In genomic region chr10:33117816-33118215, GRCh38 we compare ENCODE assay signal across 15 cellular contexts.
A peak's percentile ranks its signal among the peaks of the same experiment; 100 is the strongest.
DNase-seq lines count a peak whose midpoint lies in the region; ATAC-seq lines count a peak whose summit lies in the region.
"Had no signal": no experiment of that assay in that cellular context is flagged by ENCODE, and none has a peak within 500 bp of the region (broad histone marks: within the 10 kb centered on the region; RNA-seq: fewer than 3 reads in every experiment).

No MANE protein-coding gene starts in this region.

- H3K36me3 ChIP-seq in effector memory CD4-positive, alpha-beta T cell (ENCODE audit: control insufficient read depth, insufficient read depth, low read length) = no peaks in the 10 kb centered on the region
- H3K36me3 ChIP-seq: cardiac muscle cell, SJCRH30 had no signal

- ATAC-seq in stimulated activated naive CD8-positive, alpha-beta T cell treated with anti-CD3 and anti-CD28 coated beads, Interleukin-15, Interleukin-2, amounts not matched to agents 100 U/mL and 50 U/mL, for 24 hours = peak; percentile 17
- no peak for ATAC-seq in HG03565 (IDR thresholded peaks at IDR 0.05; ENCODE audit: unreplicated experiment)

- peak overlapping the region; percentile 80 for H3K27ac ChIP-seq in effector memory CD4-positive, alpha-beta T cell (ENCODE audit: insufficient read depth, low read length, poor library complexity, severe bottlenecking)
- H3K27ac ChIP-seq: cardiac muscle cell, SJCRH30 had no signal

- no peaks in the 10 kb centered on the region for H3K27me3 ChIP-seq in effector memory CD4-positive, alpha-beta T cell (replicated peaks; ENCODE audit: control insufficient read depth, insufficient read depth, low read length, poor library complexity, severe bottlenecking)
- H3K27me3 ChIP-seq: cardiac muscle cell, SJCRH30 had no signal

- H3K9me3 ChIP-seq in effector memory CD4-positive, alpha-beta T cell (ENCODE audit: control insufficient read depth, low read length) = no peaks in the 10 kb centered on the region
- H3K9me3 ChIP-seq: SJCRH30 had no signal

- peak; percentile 34 for DNase-seq in stimulated activated CD4-positive, alpha-beta T cell treated with anti-CD3 and anti-CD28 coated beads, Interleukin-15, amount 100 ng/mL, for 24 hours
- no peak for DNase-seq in stimulated activated CD4-positive, alpha-beta T cell treated with anti-CD3 and anti-CD28 coated beads, Interleukin-12 subunit alpha, Interleukin-12 subunit beta, amount 100 ng/mL, for 4 hours
- peak in 3 of 5 experiments; percentile 49 to 99 (median 85) for DNase-seq in T-helper 2 cell
- DNase-seq in effector memory CD4-positive, alpha-beta T cell = peak; percentile 45 to 55 (median 54)
- DNase-seq in stimulated activated naive CD8-positive, alpha-beta T cell treated with anti-CD3 and anti-CD28 coated beads, Interleukin-15, Interleukin-2, amounts not matched to agents 100 U/mL and 50 U/mL, for 24 hours = no peak
- DNase-seq in NCI-H1105 (lab: John Stamatoyannopoulos, UW) = no peak
- no peak for DNase-seq in NCI-H2171 (lab: John Stamatoyannopoulos, UW)
- DNase-seq: DND-41, HFFc6, Kasumi-1, NCI-H1436, NCI-H2227 treated with DMSO at 0.1 percent for 48 hours, SJCRH30 had no signal

- H3K4me3 ChIP-seq in effector memory CD4-positive, alpha-beta T cell (ENCODE audit: insufficient read depth, low read depth, low read length, poor library complexity, severe bottlenecking) = no peak overlapping the region
- H3K4me3 ChIP-seq: cardiac muscle cell, SJCRH30 had no signal

- H3K4me1 ChIP-seq in effector memory CD4-positive, alpha-beta T cell (ENCODE audit: control insufficient read depth, insufficient read depth, low read length, poor library complexity, severe bottlenecking) = peaks cover 85% of the 10 kb centered on the region

Comparison
In these comparisons a context has a peak if more than half of its experiments do, and no peak if none do; other contexts are left out.
1. DNase-seq: peak in stimulated activated CD4-positive, alpha-beta T cell treated with anti-CD3 and anti-CD28 coated beads, Interleukin-15, amount 100 ng/mL, for 24 hours (single experiment), T-helper 2 cell (3 of 5) and effector memory CD4-positive, alpha-beta T cell (3 of 3); none in stimulated activated CD4-positive, alpha-beta T cell treated with anti-CD3 and anti-CD28 coated beads, Interleukin-12 subunit alpha, Interleukin-12 subunit beta, amount 100 ng/mL, for 4 hours (single experiment), stimulated activated naive CD8-positive, alpha-beta T cell treated with anti-CD3 and anti-CD28 coated beads, Interleukin-15, Interleukin-2, amounts not matched to agents 100 U/mL and 50 U/mL, for 24 hours (single experiment), NCI-H1105 (single experiment) and NCI-H2171 (single experiment).